In the genomic region with DNA sequence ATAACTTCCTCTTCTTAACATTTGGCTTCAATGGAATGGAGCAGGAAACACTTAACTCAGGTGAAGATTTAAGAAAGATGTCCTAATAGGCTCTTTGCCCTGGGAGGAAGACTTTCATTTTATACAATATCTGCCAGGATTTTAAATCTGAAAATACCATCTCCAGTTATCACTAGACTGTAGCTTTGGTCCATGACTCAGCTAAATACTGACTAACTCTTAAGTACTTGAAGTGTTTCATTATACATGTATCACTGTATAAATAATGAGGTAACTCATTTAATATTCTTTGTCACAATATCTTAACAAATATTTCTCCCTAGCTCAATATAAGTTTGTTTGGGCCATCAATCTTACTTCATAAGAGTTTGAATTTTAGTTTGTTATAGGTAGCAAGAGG, we compare ENCODE assay signal across 13 cellular contexts. TPM values are rescaled to one million over a fixed set of nuclear protein-coding genes. Genes with fewer than 3 reads are reported as not detected.
DNase-seq lines count a peak whose midpoint lies in the region; ATAC-seq and TF ChIP-seq lines count a peak whose summit lies in the region.
"Had no signal": no experiment of that assay in that cellular context is flagged by ENCODE, and none has a peak within 500 bp of the region (broad histone marks: within the 10 kb centered on the region; RNA-seq: fewer than 3 reads in every experiment).

No MANE protein-coding gene starts in this region.

- peak overlapping the region; percentile 79 for H4K91ac ChIP-seq in IMR-90 (ENCODE audit: insufficient read depth, low read depth, low read length)

- no peak for TF ChIP-seq CTCF in IMR-90 (conservative IDR thresholded peaks at IDR 0.05; ENCODE audit: low read depth, low read length)
- no peak for TF ChIP-seq CTCF in cardiac fibroblast (IDR thresholded peaks at IDR 0.05; ENCODE audit: low read depth, low read length)
- TF ChIP-seq CTCF in lung (IDR thresholded peaks at IDR 0.05; ENCODE audit: control extremely low read depth, extremely low read depth), result no peak

- no peak for TF ChIP-seq RAD21 in IMR-90 (IDR thresholded peaks at IDR 0.05; ENCODE audit: low read length)

- H3K27ac ChIP-seq in IMR-90 (ENCODE audit: insufficient read depth, low read length) (peak overlapping the region; percentile 73; the same call in 1 of the 2 replicates), lung (ENCODE audit: low read depth in 1 of 2, low read length in 1 of 2) (no peak overlapping the region)
- H3K27ac ChIP-seq: prostate gland had no signal

- H3K27me3 Mint-ChIP-seq in immature natural killer cell (ENCODE audit: low read depth in 3 of 3), result peaks cover 0 to 3% (median 0%) of the 10 kb centered on the region in 3 donors

- H2BK5ac ChIP-seq in IMR-90 (ENCODE audit: low read depth, low read length, poor library complexity, severe bottlenecking), result peak overlapping the region; percentile 90

- no peak overlapping the region for H3K4me3 ChIP-seq in IMR-90 (ENCODE audit: insufficient read depth, low read depth, low read length)
- H3K4me3 ChIP-seq in cardiac fibroblast (replicated peaks in 1 of 2; ENCODE audit: low read depth in 2 of 2, low read length in 2 of 2), result no peak overlapping the region
- no peak overlapping the region for H3K4me3 ChIP-seq in lung
- H3K4me3 ChIP-seq: prostate gland had no signal

- H3K36me3 Mint-ChIP-seq in immature natural killer cell, result peaks cover 5 to 6% (median 6%) of the 10 kb centered on the region in 3 donors

- H3K9me3 ChIP-seq in IMR-90 (ENCODE audit: control insufficient read depth, insufficient read depth, low read length) (no peaks in the 10 kb centered on the region), lung (ENCODE audit: control insufficient read depth in 2 of 2, insufficient read depth in 1 of 2, low read length in 1 of 2) (peaks cover 0 to 3% of the 10 kb centered on the region in 2 donors)
- H3K9me3 ChIP-seq: prostate gland had no signal

- DNase-seq in Caki2 (ENCODE audit: low read depth) (peak; percentile 54), IMR-90 (peak; percentile 83), cardiac fibroblast (ENCODE audit: low read depth in 2 of 2) (peak; percentile 22 to 76), lung (ENCODE audit: low spot score) (no peak), immature natural killer cell (no peak), GOT3 (lab: John Stamatoyannopoulos, UW) (no peak)
- no peak for DNase-seq in stimulated activated CD4-positive, alpha-beta T cell treated with anti-CD3 and anti-CD28 coated beads, Interleukin-12 subunit alpha, Interleukin-12 subunit beta, amount 100 ng/mL, for 4 hours
- DNase-seq: DMS79, Right ventricle myocardium superior, substantia nigra had no signal

- H3K18ac ChIP-seq in IMR-90 (ENCODE audit: low read depth, low read length), result peak overlapping the region; percentile 35

- H3K9me1 ChIP-seq in IMR-90 (ENCODE audit: insufficient read depth, low read length), result peaks cover 7% of the 10 kb centered on the region; the same call in 1 of the 2 replicates

- in situ Hi-C loops in Caki2 (cut with HindIII; ENCODE audit: low pct_unique_long_range_greater_than_20kb, low sequenced_read_pairs), result no loop called here
- in situ Hi-C loops in IMR-90 (cut with MboI; ENCODE audit: low sequenced_read_pairs), result no loop called here

- H3K27ac Mint-ChIP-seq in immature natural killer cell, result no peak overlapping the region
- H3K27ac Mint-ChIP-seq: activated T-helper 2 cell treated with anti-CD3 and anti-CD28 coated beads, Interferon-gamma antibody, Interleukin-2, Interleukin-4, amounts not matched to agents 10 μg/mL and 5 μg/mL and 100 μg/mL, durations not matched to agents 14 hours and 24 hours and 36 hours had no signal

- no TSS peak for BruUV-seq in IMR-90 (replicated peaks; lab: Mats Ljungman, UMichigan)

- H2BK20ac ChIP-seq in IMR-90 (ENCODE audit: low read depth, low read length), result peak overlapping the region; percentile 84

- H3K23ac ChIP-seq in IMR-90 (ENCODE audit: low read depth, low read length), result peak overlapping the region; percentile 11; the same call in 1 of the 2 replicates

- intact Hi-C loops in IMR-90 (cut with micrococcal nuclease), result no loop called here

- 0 out of 4 replicates have a peak, but pooled peaks cover 0 to 3% of the 10 kb centered on the region in 2 experiments for H3K79me1 ChIP-seq in IMR-90 (ENCODE audit: low read depth in 1 of 2, low read length in 2 of 2)

- H3K4me1 ChIP-seq in IMR-90 (ENCODE audit: control insufficient read depth, insufficient read depth, low read length) (peaks cover 12% of the 10 kb centered on the region), lung (ENCODE audit: control insufficient read depth in 2 of 2, insufficient read depth in 2 of 2, low read length in 2 of 2) (peaks cover 0 to 2% of the 10 kb centered on the region in 2 donors)
- H3K4me1 ChIP-seq: prostate gland had no signal

- H3K14ac ChIP-seq in IMR-90 (replicated peaks; ENCODE audit: low read depth, low read length), result peak overlapping the region; percentile 74

- dilution Hi-C loops in IMR-90 (cut with HindIII; ENCODE audit: low sequenced_read_pairs, unreplicated experiment), result no loop called here

- no peaks in the 10 kb centered on the region for H3K36me3 ChIP-seq in IMR-90 (ENCODE audit: control insufficient read depth, insufficient read depth, low read length)
- no peaks in the 10 kb centered on the region for H3K36me3 ChIP-seq in lung (ENCODE audit: control insufficient read depth in 2 of 2, insufficient read depth in 2 of 2, low read length in 2 of 2)
- H3K36me3 ChIP-seq: prostate gland had no signal

- H2AFZ ChIP-seq in IMR-90 (replicated peaks; ENCODE audit: low read length, poor library complexity), result no peak overlapping the region

- CTCF ChIA-PET in IMR-90 (lab: Yijun Ruan, JAX), result interaction anchor here (1.1 kb wide), 1 partner anchor 8 kb away, joined by 3 read pairs; no protein-coding TSS in a partner anchor

- peak overlapping the region; percentile 85 for H3K4ac ChIP-seq in IMR-90 (ENCODE audit: low read depth, low read length)

- peaks cover 0 to 10% (median 4%) of the 10 kb centered on the region in 6 donors for H3K9me3 Mint-ChIP-seq in immature natural killer cell

- no peaks in the 10 kb centered on the region for H4K20me1 ChIP-seq in IMR-90 (ENCODE audit: insufficient read depth, low read length)

- ATAC-seq in IMR-90 (ENCODE audit: low read depth) (peak; percentile 82), lung (ENCODE audit: insufficient read depth, low FRiP score) (peak; percentile 77), HG03159 (IDR thresholded peaks at IDR 0.05; ENCODE audit: unreplicated experiment) (no peak)

- H4K5ac ChIP-seq in IMR-90 (ENCODE audit: low read depth, low read length), result peak overlapping the region; percentile 7

- peak overlapping the region; percentile 95 for H2BK120ac ChIP-seq in IMR-90 (ENCODE audit: low read depth, low read length)

- peak overlapping the region; percentile 92 for H2AK5ac ChIP-seq in IMR-90 (ENCODE audit: low read depth, low read length)

- no peak overlapping the region; the same call in 1 of the 2 replicates for H3K4me2 ChIP-seq in IMR-90 (ENCODE audit: low read depth, low read length)

- H3K27me3 ChIP-seq in IMR-90 (ENCODE audit: control insufficient read depth, insufficient read depth, low read length) (no peaks in the 10 kb centered on the region), lung (ENCODE audit: control insufficient read depth, insufficient read depth) (no peaks in the 10 kb centered on the region)

- H3K56ac ChIP-seq in IMR-90 (ENCODE audit: extremely low read depth, insufficient read depth, low read length), result peak overlapping the region; percentile 38; the same call in 1 of the 2 replicates

- peaks cover 2 to 6% of the 10 kb centered on the region in 2 donors for H3K4me1 Mint-ChIP-seq in immature natural killer cell

- H3K4me3 Mint-ChIP-seq in immature natural killer cell, result no peak overlapping the region

- H2BK15ac ChIP-seq in IMR-90 (ENCODE audit: low read depth, low read length), result peak overlapping the region; percentile 98; the same call in 2 of the 3 replicates

- no peak overlapping the region for H3K9ac ChIP-seq in IMR-90 (ENCODE audit: low read depth, low read length)

- peak overlapping the region; percentile 69 to 91 for H4K8ac ChIP-seq in IMR-90 (ENCODE audit: low read depth in 2 of 2, low read length in 2 of 2)

- no peak for TF ChIP-seq POLR2A in IMR-90 (IDR thresholded peaks at IDR 0.05; ENCODE audit: low read depth, low read length)

- POLR2A ChIA-PET in IMR-90 (lab: Charles Lee; ENCODE audit: unreplicated experiment), result interaction anchor here (0.7 kb wide), 1 partner anchor 29 kb away, joined by 13 read pairs; no protein-coding TSS in a partner anchor

- H2AK9ac ChIP-seq in IMR-90 (replicated peaks; ENCODE audit: low read depth, low read length, poor library complexity), result no peak overlapping the region

TF ChIP-seq in IMR-90, 13 proteins besides CTCF, POLR2A, EP300 and RAD21 (continues in another document):
- TF ChIP-seq NFE2L2 (IDR thresholded peaks at IDR 0.05; ENCODE audit: low read depth, low read length), result peak; percentile 98
- peak; percentile 72; the same call in 1 of the 2 replicates for TF ChIP-seq FOS (IDR thresholded peaks at IDR 0.05; ENCODE audit: low read depth, low read length)
- no peak for TF ChIP-seq BHLHE40 (IDR thresholded peaks at IDR 0.05; ENCODE audit: low read depth, low read length)
- TF ChIP-seq MAFK (IDR thresholded peaks at IDR 0.05; ENCODE audit: low read depth, low read length), result peak; percentile 74

RNA-seq across cellular contexts. Expression of a gene that starts 34.7 kb away (rescaled TPM):
- total RNA-seq in Caki2 (2014; rRNA removed; shearing (Covaris generic); ENCODE audit: low replicate concordance), result 4.4 and 12.5 TPM in 2 replicates
- 0.83 and 1.1 TPM in 2 replicates for total RNA-seq in IMR-90 (2012; rRNA removed)
- polyA plus RNA-seq in IMR-90 (2012; rRNA removed), result 1.1 and 1.4 TPM in 2 replicates
- 0.97 and 1.7 TPM in 2 replicates for polyA plus RNA-seq in IMR-90 (2012; cell fraction: cytosol; rRNA removed)
- 1.2 and 1.8 TPM in 2 replicates for polyA plus RNA-seq in IMR-90 (2012; cell fraction: nucleus; rRNA removed; ENCODE audit: low replicate concordance)
- 1 to 10 TPM; 5.0 to 5.1 TPM for total RNA-seq in lung
- polyA plus RNA-seq in lung, result 1 to 10 TPM; 3.9 to 4.9 TPM
- 1 to 10 TPM; 1.3 to 3.4 (median 2.9) TPM for polyA plus RNA-seq in immature natural killer cell

RNA-seq across cellular contexts. Expression of a gene that starts 35.1 kb away (rescaled TPM):
- total RNA-seq in Caki2 (2014; rRNA removed; shearing (Covaris generic); ENCODE audit: low replicate concordance), result 39.0 and 47.4 TPM in 2 replicates
- total RNA-seq in IMR-90 (2012; rRNA removed), result 16.7 and 23.1 TPM in 2 replicates
- 20.3 and 20.9 TPM in 2 replicates for polyA plus RNA-seq in IMR-90 (2012; rRNA removed)
- 11.4 TPM in 2 replicates for polyA plus RNA-seq in IMR-90 (2012; cell fraction: cytosol; rRNA removed)
- polyA plus RNA-seq in IMR-90 (2012; cell fraction: nucleus; rRNA removed; ENCODE audit: low replicate concordance), result 4.4 and 16.0 TPM in 2 replicates
- 10 to 100 TPM; 40.9 to 43.3 TPM for total RNA-seq in lung
- 10 to 100 TPM; 19.0 to 26.4 TPM for polyA plus RNA-seq in lung
- polyA plus RNA-seq in immature natural killer cell, result 10 to 100 TPM; 52.4 to 89.2 (median 74.1) TPM

Comparison
In these comparisons a context has a peak if more than half of its experiments do, and no peak if none do; other contexts are left out.
1. DNase-seq: peak in Caki2 (single experiment), IMR-90 (single experiment) and cardiac fibroblast (2 of 2); none in lung (single experiment), stimulated activated CD4-positive, alpha-beta T cell treated with anti-CD3 and anti-CD28 coated beads, Interleukin-12 subunit alpha, Interleukin-12 subunit beta, amount 100 ng/mL, for 4 hours (single experiment), immature natural killer cell (0 of 3) and GOT3 (single experiment).